5 cellular contexts compared by ENCODE assay signal in the genomic region with DNA sequence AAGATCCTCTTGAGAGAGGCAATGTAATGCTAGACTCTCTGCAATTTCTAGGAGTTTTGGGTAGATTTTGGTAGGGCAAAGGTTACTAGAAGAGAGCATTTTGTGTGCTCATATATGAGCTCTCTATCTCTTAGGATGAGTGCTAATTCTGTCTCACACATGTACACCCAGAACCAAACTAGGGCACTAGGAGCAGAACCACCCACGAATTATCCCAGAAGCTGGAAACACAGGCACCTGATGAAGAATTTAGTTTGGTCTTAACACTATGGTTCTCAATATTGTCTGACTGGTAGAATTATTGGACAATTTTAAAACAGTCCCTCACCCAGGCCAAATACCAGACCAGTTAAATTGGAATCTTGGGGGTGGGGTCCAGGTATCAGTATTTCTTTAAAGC.
"Had no signal": no experiment of that assay in that cellular context is flagged by ENCODE, and none has a peak within 500 bp of the region (broad histone marks: within the 10 kb centered on the region; RNA-seq: fewer than 3 reads in every experiment).

No MANE protein-coding gene starts in this region.

- DNase-seq: H9, HCEC 1CT, KBM-7 had no signal

- ATAC-seq: GM23338, HepG2 had no signal

- H3K4me3 ChIP-seq: GM23338 had no signal
